26 cellular contexts compared by ENCODE assay signal in genomic region chr7:51053194-51053925, GRCh38.
"Had no signal": no experiment of that assay in that cellular context is flagged by ENCODE, and none has a peak within 500 bp of the region (broad histone marks: within the 10 kb centered on the region; RNA-seq: fewer than 3 reads in every experiment).

No MANE protein-coding gene starts in this region.

- H3K4me1 Mint-ChIP-seq: endodermal cell had no signal

- H3K36me3 ChIP-seq: colonic mucosa, esophagus squamous epithelium, gastrocnemius medialis, gastroesophageal sphincter, heart left ventricle, heart right ventricle had no signal

- H3K9me3 ChIP-seq: colonic mucosa, esophagus squamous epithelium, gastrocnemius medialis, gastroesophageal sphincter, heart left ventricle, heart right ventricle had no signal

- FAIRE-seq: colon, endometrium, endothelial cell of umbilical vein had no signal

- H3K27ac Mint-ChIP-seq: dendritic cell treated with granulocyte-macrophage colony-stimulating factor and Interleukin-4, amounts not matched to agents 40 ng/mL and 50 ng/mL, for 4 days; effector memory CD8-positive, alpha-beta T cell had no signal

- DNase-seq: colonic mucosa; cortex of kidney; dermis blood vessel endothelial cell; dorsolateral prefrontal cortex; effector CD4-positive, alpha-beta T cell; effector CD8-positive, alpha-beta T cell; effector memory CD4-positive, alpha-beta T cell; effector memory CD8-positive, alpha-beta T cell; endodermal cell; erythroblast; esophagus squamous epithelium; foreskin fibroblast; foreskin keratinocyte; gastrocnemius medialis; glutamatergic neuron; head of caudate nucleus; heart left ventricle; heart right ventricle had no signal

- H3K27ac ChIP-seq: colonic mucosa, coronary artery, dorsolateral prefrontal cortex, epithelial cell of prostate, esophagus squamous epithelium, foreskin keratinocyte, gastrocnemius medialis, gastroesophageal sphincter, heart left ventricle, heart right ventricle had no signal

- H3K27me3 ChIP-seq: colonic mucosa, dorsolateral prefrontal cortex, esophagus squamous epithelium, gastrocnemius medialis, gastroesophageal sphincter, heart left ventricle, heart right ventricle had no signal

- H3K4me1 ChIP-seq: colonic mucosa, esophagus squamous epithelium, foreskin keratinocyte, gastrocnemius medialis had no signal

- ATAC-seq: effector memory CD8-positive, alpha-beta T cell; esophagus mucosa; foreskin keratinocyte; gastrocnemius medialis; gastroesophageal sphincter; heart left ventricle; heart right ventricle had no signal

- H3K9me3 Mint-ChIP-seq: dendritic cell treated with granulocyte-macrophage colony-stimulating factor and Interleukin-4, amounts not matched to agents 40 ng/mL and 50 ng/mL, for 4 days; effector memory CD8-positive, alpha-beta T cell; endodermal cell had no signal

- H3K4me3 Mint-ChIP-seq: dendritic cell treated with granulocyte-macrophage colony-stimulating factor and Interleukin-4, amounts not matched to agents 40 ng/mL and 50 ng/mL, for 4 days; effector memory CD8-positive, alpha-beta T cell; endodermal cell had no signal

- H3K4me3 ChIP-seq: colonic mucosa, coronary artery, dorsolateral prefrontal cortex, esophagus squamous epithelium, gastrocnemius medialis, gastroesophageal sphincter, heart left ventricle, heart right ventricle had no signal
